7 cellular contexts compared by ENCODE assay signal in genomic region chr7:44506592-44507288, GRCh38. TPM values are rescaled to one million over a fixed set of nuclear protein-coding genes. Genes with fewer than 3 reads are reported as not detected.
"Had no signal": no experiment of that assay in that cellular context is flagged by ENCODE, and none has a peak within 500 bp of the region (broad histone marks: within the 10 kb centered on the region; RNA-seq: fewer than 3 reads in every experiment).

No MANE protein-coding gene starts in this region.

RNA-seq across cellular contexts. Expression of gene NPC1L1, which starts 34.4 kb away (rescaled TPM):
- total RNA-seq: activated B cell treated with CpG ODN at 0.5 μM for 24 hours; activated CD4-positive, alpha-beta T cell treated with anti-CD3 and anti-CD28 coated beads, Interleukin-2, amount 10 ng/mL, durations not matched to agents 24 days and 14 days; activated CD8-positive, alpha-beta memory T cell treated with anti-CD3 and anti-CD28 coated beads for 36 hours; activated naive CD4-positive, alpha-beta T cell treated with anti-CD3 and anti-CD28 coated beads for 36 hours; activated naive CD8-positive, alpha-beta T cell treated with anti-CD3 and anti-CD28 coated beads for 36 hours; activated T-helper 1 cell treated with anti-CD3 and anti-CD28 coated beads, Interleukin-12 subunit alpha, Interleukin-12 subunit beta, Interleukin-2, Interleukin-4 antibody, amounts not matched to agents 30 ng/mL and 10 ng/mL and 1 ng/mL, durations not matched to agents 14 hours and 24 hours and 36 hours; cerebellum had no signal
